Comparison of ENCODE assay signal across 12 cellular contexts in genomic region chr22:25572708-25573161, GRCh38. TPM values are rescaled to one million over a fixed set of nuclear protein-coding genes. Genes with fewer than 3 reads are reported as not detected.
DNase-seq lines count a peak whose midpoint lies in the region; ATAC-seq and TF ChIP-seq lines count a peak whose summit lies in the region.
"Had no signal": no experiment of that assay in that cellular context is flagged by ENCODE, and none has a peak within 500 bp of the region (broad histone marks: within the 10 kb centered on the region; RNA-seq: fewer than 3 reads in every experiment).

No MANE protein-coding gene starts in this region.

- H3K4me3 Mint-ChIP-seq in activated naive CD8-positive, alpha-beta T cell = peak overlapping the region; percentile 1
- H3K4me3 Mint-ChIP-seq: endodermal cell had no signal

- TF ChIP-seq EP300 in upper lobe of left lung (IDR thresholded peaks at IDR 0.05) = no peak

- H3K4me3 ChIP-seq in upper lobe of left lung = no peak overlapping the region

- H3K9me3 Mint-ChIP-seq in activated naive CD8-positive, alpha-beta T cell (ENCODE audit: low read depth) = no peaks in the 10 kb centered on the region

- H3K4me1 ChIP-seq in upper lobe of left lung = peaks cover 0 to 4% (median 2%) of the 10 kb centered on the region in 4 donors

- TF ChIP-seq POLR2A in upper lobe of left lung (IDR thresholded peaks at IDR 0.05) = no peak

- H3K27ac ChIP-seq in upper lobe of left lung = no peak overlapping the region

- in situ Hi-C loops in GM13977 (cut with MboI; ENCODE audit: low pct_unique_long_range_greater_than_20kb, low sequenced_read_pairs, unreplicated experiment) = no loop called here

- H3K36me3 ChIP-seq in upper lobe of left lung = no peaks in the 10 kb centered on the region

- H3K9me3 ChIP-seq in upper lobe of left lung = no peaks in the 10 kb centered on the region

- H3K4me1 Mint-ChIP-seq in activated naive CD8-positive, alpha-beta T cell (ENCODE audit: low read depth) = peaks cover 8% of the 10 kb centered on the region

- TF ChIP-seq CTCF in GM13977 (IDR thresholded peaks at IDR 0.05; ENCODE audit: extremely low read depth, insufficient read depth, missing control alignments) (no peak), upper lobe of left lung (IDR thresholded peaks at IDR 0.05) (no peak)

- ATAC-seq in GM21360 (IDR thresholded peaks at IDR 0.05; ENCODE audit: unreplicated experiment) = peak; percentile 45
- ATAC-seq in upper lobe of left lung (ENCODE audit: low FRiP score in 2 of 2) = no peak
- no peak for ATAC-seq in GM19395 (IDR thresholded peaks at IDR 0.05; ENCODE audit: unreplicated experiment)

- H3K36me3 Mint-ChIP-seq in activated naive CD8-positive, alpha-beta T cell = peaks cover 7% of the 10 kb centered on the region

- no peaks in the 10 kb centered on the region for H3K27me3 ChIP-seq in upper lobe of left lung

- peak; percentile 57 for DNase-seq in GM13977 (ENCODE audit: low spot score)
- DNase-seq in KG1 (lab: John Stamatoyannopoulos, UW) = peak; percentile 12
- no peak for DNase-seq in NCI-H1930 (lab: John Stamatoyannopoulos, UW)
- no peak for DNase-seq in upper lobe of left lung
- no peak for DNase-seq in stimulated activated CD4-positive, alpha-beta T cell treated with anti-CD3 and anti-CD28 coated beads, Interleukin-4, amount 100 ng/mL, for 24 hours
- DNase-seq: activated CD4-positive, alpha-beta T cell treated with anti-CD3 and anti-CD28 coated beads for 48 hours; endodermal cell; head of caudate nucleus; NCI-H2171 had no signal

- H3K27me3 Mint-ChIP-seq in activated naive CD8-positive, alpha-beta T cell = no peaks in the 10 kb centered on the region

- no peak overlapping the region for H3K27ac Mint-ChIP-seq in activated naive CD8-positive, alpha-beta T cell
- H3K27ac Mint-ChIP-seq: endodermal cell had no signal

RNA-seq across cellular contexts. Expression of gene GRK3, which starts 8.3 kb away (rescaled TPM):
- 10 to 100 TPM; 16.0 to 25.2 (median 21.6) TPM for total RNA-seq in upper lobe of left lung

Comparison
In these comparisons a context has a peak if more than half of its experiments do, and no peak if none do; other contexts are left out.
1. DNase-seq: peak in GM13977 (single experiment) and KG1 (single experiment); none in NCI-H1930 (0 of 2), upper lobe of left lung (0 of 2) and stimulated activated CD4-positive, alpha-beta T cell treated with anti-CD3 and anti-CD28 coated beads, Interleukin-4, amount 100 ng/mL, for 24 hours (single experiment).